ENCODE assay signal across 21 cellular contexts in genomic region chr14:68671899-68672298, GRCh38.
DNase-seq lines count a peak whose midpoint lies in the region; ATAC-seq, FAIRE-seq and TF ChIP-seq lines count a peak whose summit lies in the region.
"Had no signal": no experiment of that assay in that cellular context is flagged by ENCODE, and none has a peak within 500 bp of the region (broad histone marks: within the 10 kb centered on the region; RNA-seq: fewer than 3 reads in every experiment).

No MANE protein-coding gene starts in this region.

- H3K9ac ChIP-seq in adipocyte (ENCODE audit: low read length) = peak overlapping the region; percentile 31

- TF ChIP-seq CTCF in pancreas (IDR thresholded peaks at IDR 0.05) (no peak), thyroid gland (IDR thresholded peaks at IDR 0.05) (no peak)

- no peaks in the 10 kb centered on the region for H3K36me3 ChIP-seq in adipocyte (ENCODE audit: control insufficient read depth, insufficient read depth, low read length, severe bottlenecking)
- no peaks in the 10 kb centered on the region for H3K36me3 ChIP-seq in pancreas
- H3K36me3 ChIP-seq in thyroid gland = no peaks in the 10 kb centered on the region

- FAIRE-seq in pancreas (lab: Jason Lieb, UNC) = no peak

- H3K27me3 ChIP-seq in adipocyte (replicated peaks; ENCODE audit: control insufficient read depth, insufficient read depth, low read length) (no peaks in the 10 kb centered on the region), pancreas (no peaks in the 10 kb centered on the region), thyroid gland (no peaks in the 10 kb centered on the region)
- H3K27me3 ChIP-seq: dorsolateral prefrontal cortex had no signal

- ATAC-seq in Right ventricle myocardium superior (ENCODE audit: poor library complexity) = peak; percentile 61
- no peak for ATAC-seq in pancreas
- no peak for ATAC-seq in GM18502 (IDR thresholded peaks at IDR 0.05; ENCODE audit: poor library complexity, unreplicated experiment)
- ATAC-seq: esophagus mucosa, Panc1 had no signal

- DNase-seq in adipocyte (ENCODE audit: low read depth) = no peak
- DNase-seq in Right ventricle myocardium superior = no peak
- DNase-seq in pancreas = no peak
- DNase-seq in thyroid gland = no peak
- DNase-seq in HT-29 (ENCODE audit: low spot score) = no peak
- no peak for DNase-seq in NCI-H1417 treated with DMSO at 0.1 percent for 48 hours (lab: John Stamatoyannopoulos, UW)
- no peak for DNase-seq in NCI-H2107 (lab: John Stamatoyannopoulos, UW)
- DNase-seq: activated CD4-positive, alpha-beta T cell treated with anti-CD3 and anti-CD28 coated beads for 48 hours; activated CD8-positive, alpha-beta memory T cell treated with anti-CD3 and anti-CD28 coated beads, Interleukin-2, amount 50 U/mL, for 48 hours; activated naive CD4-positive, alpha-beta T cell treated with anti-CD3 and anti-CD28 coated beads, Interleukin-2, amount 50 U/mL, for 16 hours; COR-L47; dorsolateral prefrontal cortex; H7; KG1; NCI-H1048; NCI-H82; nucleus accumbens; stimulated activated naive CD4-positive, alpha-beta T cell treated with Interleukin-2 at 50 U/mL for 16 hours had no signal

- H3K9me3 ChIP-seq in adipocyte (ENCODE audit: control insufficient read depth, low read length) = no peaks in the 10 kb centered on the region
- H3K9me3 ChIP-seq in pancreas = no peaks in the 10 kb centered on the region
- no peaks in the 10 kb centered on the region for H3K9me3 ChIP-seq in thyroid gland

- H3K4me3 ChIP-seq in adipocyte (ENCODE audit: low read length) (no peak overlapping the region), pancreas (no peak overlapping the region), thyroid gland (replicated peaks in 1 of 3) (no peak overlapping the region)
- H3K4me3 ChIP-seq: dorsolateral prefrontal cortex had no signal

- WGBS in pancreas, 2 donors = 29 to 42% methylated on average over 2 of the region's 2 CpGs
- WGBS in thyroid gland, 2 donors = 66 to 74% methylated on average over 2 of the region's 2 CpGs

- H3K27ac ChIP-seq in pancreas (peak overlapping the region in 3 of 4 donors; percentile 7 to 69 (median 44)), thyroid gland (peak overlapping the region in 2 of 3 donors; percentile 2 to 56)
- H3K27ac ChIP-seq: dorsolateral prefrontal cortex had no signal

- peaks cover 58% of the 10 kb centered on the region for H3K4me1 ChIP-seq in adipocyte (ENCODE audit: control insufficient read depth, insufficient read depth, low read length)
- peaks cover 26 to 43% (median 31%) of the 10 kb centered on the region in 3 donors for H3K4me1 ChIP-seq in pancreas
- H3K4me1 ChIP-seq in thyroid gland = peaks cover 8 to 53% of the 10 kb centered on the region in 2 donors

- no peak for TF ChIP-seq POLR2A in thyroid gland (IDR thresholded peaks at IDR 0.05)

- intact Hi-C loops in Right ventricle myocardium superior (cut with DNase I) = no loop called here
- intact Hi-C loops in pancreas (cut with DNase I) = loop anchor here in 1 of 3 donors (10.0 kb wide), 1 partner anchor 103 kb away; no protein-coding TSS in a partner anchor
- intact Hi-C loops in thyroid gland (cut with DNase I) = no loop called here
